ENCODE assay signal across 18 cellular contexts in the genomic region with DNA sequence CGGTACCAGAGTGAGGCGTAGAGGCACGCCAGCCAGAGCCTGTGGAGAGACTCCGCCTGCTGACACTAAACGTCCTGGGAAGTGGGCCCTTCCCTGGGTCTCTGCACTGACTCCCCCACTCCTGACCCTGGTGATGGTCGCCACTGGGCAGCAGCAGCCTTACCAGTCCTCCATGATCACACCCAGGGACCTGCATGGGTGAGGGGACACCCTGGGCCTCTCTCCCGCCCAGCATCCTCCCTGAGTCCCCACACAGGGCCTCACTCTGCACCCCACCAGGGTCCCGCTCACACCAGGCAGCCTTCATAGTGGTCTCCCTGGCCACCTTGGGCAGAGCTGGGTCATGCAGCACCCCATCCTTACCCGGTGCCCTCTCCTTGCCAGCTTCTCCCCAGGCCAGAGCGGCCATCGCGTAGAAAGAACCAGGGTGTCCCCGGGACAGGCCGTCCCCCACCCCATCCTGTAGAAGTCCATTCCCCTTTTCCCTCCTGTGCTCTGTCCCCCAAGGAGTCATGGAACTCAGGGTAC. TPM values are rescaled to one million over a fixed set of nuclear protein-coding genes. Genes with fewer than 3 reads are reported as not detected.
DNase-seq lines count a peak whose midpoint lies in the region; ATAC-seq, FAIRE-seq and TF ChIP-seq lines count a peak whose summit lies in the region.
"Had no signal": no experiment of that assay in that cellular context is flagged by ENCODE, and none has a peak within 500 bp of the region (broad histone marks: within the 10 kb centered on the region; RNA-seq: fewer than 3 reads in every experiment).

No MANE protein-coding gene starts in this region.

- WGBS in mammary epithelial cell (ENCODE audit: low coverage, missing lambda C conversion rate), result 88% methylated on average over 10 of the region's 14 CpGs
- 78% methylated on average over 13 of the region's 14 CpGs for WGBS in K562 (ENCODE audit: insufficient coverage, low coverage, missing lambda C conversion rate)
- WGBS in mesenchymal stem cell, result 95% methylated on average over 14 of the region's 14 CpGs

- CTCF ChIA-PET in mammary epithelial cell (lab: Charles Lee; ENCODE audit: low non-redundant PET) (no interaction called here), MCF 10A (lab: Yijun Ruan, JAX) (no interaction called here), K562 (lab: Yijun Ruan, JAX; ENCODE audit: low intra/inter-chr PET ratio) (no interaction called here)

- no peak overlapping the region for H3K4me3 Mint-ChIP-seq in MCF 10A (ENCODE audit: unreplicated experiment)
- H3K4me3 Mint-ChIP-seq in type B pancreatic cell, result no peak overlapping the region
- H3K4me3 Mint-ChIP-seq: CD8-positive, alpha-beta memory T cell had no signal

- H3K27ac Mint-ChIP-seq in MCF 10A (ENCODE audit: low read depth, unreplicated experiment), result no peak overlapping the region
- no peak overlapping the region for H3K27ac Mint-ChIP-seq in type B pancreatic cell
- H3K27ac Mint-ChIP-seq: CD8-positive, alpha-beta memory T cell had no signal

- peaks cover 38% of the 10 kb centered on the region for H3K36me3 Mint-ChIP-seq in MCF 10A (ENCODE audit: insufficient read depth, unreplicated experiment)
- H3K36me3 Mint-ChIP-seq in type B pancreatic cell, result peaks cover 4% of the 10 kb centered on the region

- no peaks in the 10 kb centered on the region for H3K9me3 ChIP-seq in mammary epithelial cell (replicated peaks; ENCODE audit: insufficient read depth, low read length)
- H3K9me3 ChIP-seq in K562 (replicated peaks; ENCODE audit: control insufficient read depth, insufficient read depth, low read depth, low read length), result no peaks in the 10 kb centered on the region
- no peaks in the 10 kb centered on the region for H3K9me3 ChIP-seq in mesenchymal stem cell (ENCODE audit: control insufficient read depth, low read length)
- H3K9me3 ChIP-seq: BLaER1, Caco-2, HAP-1 had no signal

- H3K9me1 ChIP-seq in K562 (ENCODE audit: control insufficient read depth, insufficient read depth, low read length), result peaks cover 2% of the 10 kb centered on the region

- in situ Hi-C loops in mammary epithelial cell (cut with MboI; ENCODE audit: low sequenced_read_pairs in 2 of 2), result no loop called here
- in situ Hi-C loops in K562 (cut with MboI), result no loop called here

- peaks cover 18% of the 10 kb centered on the region for H3K4me1 Mint-ChIP-seq in MCF 10A (ENCODE audit: insufficient read depth, unreplicated experiment)
- H3K4me1 Mint-ChIP-seq in type B pancreatic cell (ENCODE audit: unreplicated experiment), result no peaks in the 10 kb centered on the region

- H3K36me3 ChIP-seq in mammary epithelial cell (ENCODE audit: insufficient read depth, low read length) (no peaks in the 10 kb centered on the region), K562 (ENCODE audit: control insufficient read depth, insufficient read depth, low read length) (peaks cover 19% of the 10 kb centered on the region; the same call in 2 of the 3 replicates), mesenchymal stem cell (ENCODE audit: control insufficient read depth in 1 of 2, insufficient read depth in 2 of 2, low read depth in 1 of 2, low read length in 2 of 2) (peaks cover 43 to 60% of the 10 kb centered on the region in 2 experiments)

- no peaks in the 10 kb centered on the region for H3K9me3 Mint-ChIP-seq in MCF 10A (ENCODE audit: unreplicated experiment)
- no peaks in the 10 kb centered on the region for H3K9me3 Mint-ChIP-seq in type B pancreatic cell
- H3K9me3 Mint-ChIP-seq: CD8-positive, alpha-beta memory T cell had no signal

- H4K20me1 ChIP-seq in mammary epithelial cell (ENCODE audit: insufficient read depth, low read length), result no peaks in the 10 kb centered on the region
- H4K20me1 ChIP-seq in K562 (replicated peaks; ENCODE audit: control insufficient read depth, insufficient read depth, low read length), result peaks cover 3% of the 10 kb centered on the region; the same call in 1 of the 2 replicates

- DNase-seq in mammary epithelial cell (no peak), MCF 10A (ENCODE audit: unreplicated experiment) (no peak), K562 (ENCODE audit: extremely low read depth in 1 of 4, low spot score in 3 of 4) (no peak), mesenchymal stem cell (no peak), type B pancreatic cell (ENCODE audit: extremely low spot score, unreplicated experiment) (peak; percentile 65), posterior vena cava (ENCODE audit: low spot score) (no peak)
- DNase-seq in activated CD4-positive, alpha-beta T cell treated with anti-CD3 and anti-CD28 coated beads, Interleukin-2, amount 50 U/mL, for 1 hour, result no peak
- DNase-seq: 8988T, AML-193, Caco-2, DND-41, GDM1, GOT3 had no signal

- H2AFZ ChIP-seq in mammary epithelial cell (ENCODE audit: low read depth, low read length), result no peak overlapping the region
- H2AFZ ChIP-seq in K562 (ENCODE audit: low read depth, low read length), result no peak overlapping the region
- H2AFZ ChIP-seq in mesenchymal stem cell (ENCODE audit: low read depth, low read length), result no peak overlapping the region

- no peaks in the 10 kb centered on the region for H3K79me1 ChIP-seq in mesenchymal stem cell (replicated peaks; ENCODE audit: low read length, poor library complexity, severe bottlenecking)

- intact Hi-C loops in mammary epithelial cell (cut with micrococcal nuclease) (no loop called here), MCF 10A (cut with micrococcal nuclease) (no loop called here), K562 (cut with micrococcal nuclease) (no loop called here), posterior vena cava (cut with DNase I) (no loop called here)

- no peak for ATAC-seq in K562

- H3K4me1 ChIP-seq in mammary epithelial cell (ENCODE audit: insufficient read depth, low read length), result peaks cover 21% of the 10 kb centered on the region
- peaks cover 0 to 62% of the 10 kb centered on the region in 2 experiments; a peak in 2 of 5 replicates for H3K4me1 ChIP-seq in K562 (replicated peaks in 1 of 2; ENCODE audit: control insufficient read depth in 2 of 2, insufficient read depth in 2 of 2, low read length in 2 of 2)
- H3K4me1 ChIP-seq in mesenchymal stem cell (ENCODE audit: control insufficient read depth, insufficient read depth, low read depth, low read length), result peaks cover 3% of the 10 kb centered on the region
- H3K4me1 ChIP-seq: BLaER1, Caco-2, HAP-1 had no signal

- H3K9ac ChIP-seq in mammary epithelial cell (ENCODE audit: insufficient read depth, low read length) (no peak overlapping the region), K562 (ENCODE audit: insufficient read depth in 1 of 2, low read depth in 2 of 2, low read length in 2 of 2) (peak overlapping the region in 1 of 2 experiments; percentile 35; a peak in 2 of 4 replicates), mesenchymal stem cell (ENCODE audit: low read length) (no peak overlapping the region)
- H3K9ac ChIP-seq: BLaER1 had no signal

- no peak for TF ChIP-seq CTCF in mammary epithelial cell (conservative IDR thresholded peaks at IDR 0.05 in 1 of 2, IDR thresholded peaks at IDR 0.05 in 1 of 2; ENCODE audit: extremely low read depth in 1 of 2, insufficient read depth in 1 of 2, low read depth in 1 of 2, low read length in 2 of 2)
- TF ChIP-seq CTCF in MCF 10A (IDR thresholded peaks at IDR 0.05; ENCODE audit: unreplicated experiment), result no peak
- TF ChIP-seq CTCF in K562 (IDR thresholded peaks at IDR 0.05 in 2 of 3, conservative IDR thresholded peaks at IDR 0.05 in 1 of 3; ENCODE audit: insufficient read depth in 2 of 3, low read depth in 1 of 3, low read length in 3 of 3), result no peak
- no peak for TF ChIP-seq CTCF in type B pancreatic cell (conservative IDR thresholded peaks at IDR 0.05)

- H3K4me3 ChIP-seq in mammary epithelial cell (replicated peaks in 1 of 3; ENCODE audit: insufficient read depth in 1 of 3, low read depth in 2 of 3, low read length in 3 of 3), result no peak overlapping the region
- H3K4me3 ChIP-seq in K562, result no peak overlapping the region
- no peak overlapping the region for H3K4me3 ChIP-seq in mesenchymal stem cell (ENCODE audit: insufficient read depth in 1 of 2, low read depth in 1 of 2, low read length in 2 of 2)
- H3K4me3 ChIP-seq: BLaER1, HAP-1 had no signal

- BruUV-seq in mammary epithelial cell (replicated peaks; lab: Mats Ljungman, UMichigan) (TSS peak; percentile 27), MCF 10A (replicated peaks; lab: Mats Ljungman, UMichigan) (no TSS peak), K562 (replicated peaks; lab: Mats Ljungman, UMichigan) (no TSS peak)

- no peak for TF ChIP-seq RAD21 in K562 (CRISPR knock-in tag; conservative IDR thresholded peaks at IDR 0.05 in 1 of 2, IDR thresholded peaks at IDR 0.05 in 1 of 2)

- H3K27me3 Mint-ChIP-seq in MCF 10A (ENCODE audit: insufficient read depth, unreplicated experiment) (no peaks in the 10 kb centered on the region), type B pancreatic cell (no peaks in the 10 kb centered on the region)
- H3K27me3 Mint-ChIP-seq: CD8-positive, alpha-beta memory T cell had no signal

- H2BK120ac ChIP-seq in mesenchymal stem cell (ENCODE audit: low read depth, low read length), result no peak overlapping the region

- no peak overlapping the region for H2AK5ac ChIP-seq in mesenchymal stem cell (ENCODE audit: low read length, severe bottlenecking)

- H4K91ac ChIP-seq in mesenchymal stem cell (ENCODE audit: low read length), result peak overlapping the region; percentile 24

- no peak overlapping the region for H3K4me2 ChIP-seq in mammary epithelial cell (ENCODE audit: insufficient read depth, low read depth, low read length)
- no peak overlapping the region for H3K4me2 ChIP-seq in K562 (ENCODE audit: insufficient read depth, low read length)
- H3K4me2 ChIP-seq in mesenchymal stem cell (ENCODE audit: low read length, poor library complexity, severe bottlenecking), result no peak overlapping the region
- H3K4me2 ChIP-seq: BLaER1 had no signal

- H4K8ac ChIP-seq in mesenchymal stem cell (ENCODE audit: low read length), result no peak overlapping the region

- H2BK5ac ChIP-seq in mesenchymal stem cell (ENCODE audit: low read depth, low read length, poor library complexity, severe bottlenecking), result no peak overlapping the region

- POLR2A ChIA-PET in MCF 10A (lab: Yijun Ruan, JAX) (interaction anchor here (1.5 kb wide), 1 partner anchor 30 kb away, joined by 6 read pairs; a partner anchor contains a TSS), K562 (lab: Yijun Ruan, JAX) (interaction anchor here (0.6 kb wide), 1 partner anchor 12 kb away, joined by 3 read pairs; no protein-coding TSS in a partner anchor)

- no peak overlapping the region for H3K4ac ChIP-seq in mesenchymal stem cell (ENCODE audit: low read depth in 1 of 2, low read length in 2 of 2)

- dilution Hi-C loops in mammary epithelial cell (cut with HindIII; ENCODE audit: low sequenced_read_pairs), result no loop called here

- no peak for TF ChIP-seq EP300 in K562 (IDR thresholded peaks at IDR 0.05; ENCODE audit: low read length)

- no peak overlapping the region for H2BK15ac ChIP-seq in mesenchymal stem cell (ENCODE audit: low read depth, poor library complexity, severe bottlenecking)

- H3K27me3 ChIP-seq in mammary epithelial cell (ENCODE audit: insufficient read depth, low read length) (no peaks in the 10 kb centered on the region), K562 (ENCODE audit: control insufficient read depth in 2 of 2, insufficient read depth in 2 of 2, low read length in 2 of 2) (no peaks in the 10 kb centered on the region; a peak in 1 of 5 replicates), mesenchymal stem cell (ENCODE audit: control insufficient read depth in 1 of 2, insufficient read depth in 1 of 2, low read length in 2 of 2) (peaks cover 0 to 11% of the 10 kb centered on the region in 2 experiments)
- H3K27me3 ChIP-seq: BLaER1 had no signal

- H3K23ac ChIP-seq in mesenchymal stem cell (ENCODE audit: low read length in 2 of 2), result no peak overlapping the region

- no peaks in the 10 kb centered on the region for H3K79me2 ChIP-seq in mammary epithelial cell (ENCODE audit: insufficient read depth, low read length)
- no peaks in the 10 kb centered on the region for H3K79me2 ChIP-seq in K562 (ENCODE audit: control insufficient read depth, insufficient read depth, low read length)

- H3K27ac ChIP-seq in mammary epithelial cell (ENCODE audit: insufficient read depth, low read depth, low read length) (no peak overlapping the region), K562 (ENCODE audit: extremely low read depth, low read depth, low read length) (no peak overlapping the region), mesenchymal stem cell (ENCODE audit: low read length, poor library complexity, severe bottlenecking) (no peak overlapping the region)
- H3K27ac ChIP-seq: BLaER1 had no signal

- H2BK12ac ChIP-seq in mesenchymal stem cell (ENCODE audit: low read length in 2 of 2), result no peak overlapping the region

- TF ChIP-seq POLR2A in K562 (conservative IDR thresholded peaks at IDR 0.05), result no peak

- FAIRE-seq in K562 (lab: Jason Lieb, UNC), result no peak
- FAIRE-seq: GM19239, HTR-8/SVneo had no signal

- H3K18ac ChIP-seq in mesenchymal stem cell (ENCODE audit: low read depth in 1 of 2, low read length in 2 of 2), result no peak overlapping the region

- no peak overlapping the region for H3K14ac ChIP-seq in mesenchymal stem cell (ENCODE audit: low read length in 2 of 2)

RNA-seq across cellular contexts. Expression of a gene that starts 10.7 kb away (rescaled TPM):
- total RNA-seq in mammary epithelial cell (under 1 TPM; 0.33 to 0.49 TPM), MCF 10A (2022) (1.7 and 3.6 TPM in 2 replicates), K562 (2014; rRNA removed) (not detected in 2 replicates), K562 (2014; rRNA removed; fragmentation: Illumina TruSeq; extraction: Trizol) (not detected in 2 replicates), K562 (2015; rRNA removed; fragmentation: Illumina TruSeq; extraction: Trizol) (not detected in 2 replicates), K562 (2021) (not detected in 2 replicates), type B pancreatic cell (ENCODE audit: low replicate concordance) (6.6 and 8.8 TPM in 2 replicates), posterior vena cava (10 to 100 TPM in 1 of 2 donors, 1 to 10 TPM in 1; 7.7 to 10.6 TPM)
- polyA plus RNA-seq in mammary epithelial cell (0.14 TPM), K562 (2011; rRNA removed) (not detected in 2 replicates), K562 (2014; fragmentation: Illumina TruSeq; extraction: Trizol) (not detected in 2 replicates), K562 (2014; fragmentation: Nextera tagmentation; extraction: Ambion mirVana) (not detected), K562 (2014; rRNA removed) (not detected in 2 replicates)
- not detected for polyA minus RNA-seq in mammary epithelial cell
- total RNA-seq in K562 (2011; cell fraction: chromatin; rRNA removed; ENCODE audit: low replicate concordance), result 0.07 TPM in 1 of 2 replicates, not detected in the other
- total RNA-seq in K562 (2011; cell fraction: nucleolus; rRNA removed), result not detected in 2 replicates
- total RNA-seq in K562 (2011; cell fraction: nucleoplasm; rRNA removed), result not detected in 2 replicates
- not detected in 2 replicates for polyA plus RNA-seq in K562 (2011; cell fraction: cytosol; rRNA removed)
- not detected in 2 replicates for polyA plus RNA-seq in K562 (2011; cell fraction: nucleus; rRNA removed)
- not detected in 2 replicates for polyA plus RNA-seq in K562 (2012)
- polyA minus RNA-seq in K562 (2011; rRNA and poly(A)+ RNA removed), result not detected in 2 replicates
- polyA minus RNA-seq in K562 (2011; cell fraction: cytosol; rRNA and poly(A)+ RNA removed), result not detected in 2 replicates
- not detected in 2 replicates for polyA minus RNA-seq in K562 (2011; cell fraction: nucleus; rRNA and poly(A)+ RNA removed)
- 1.4 TPM for polyA plus RNA-seq in mesenchymal stem cell (2013, experiment 1 of 2)
- polyA plus RNA-seq in mesenchymal stem cell (2013, experiment 2 of 2), result 1.3 TPM
- polyA plus RNA-seq: CD8-positive, alpha-beta memory T cell had no signal

RNA-seq across cellular contexts. Expression of a gene that starts 15.3 kb away (rescaled TPM):
- total RNA-seq in mammary epithelial cell (not detected), MCF 10A (2022) (not detected in 2 replicates), K562 (2014; rRNA removed) (0.64 and 2.2 TPM in 2 replicates), K562 (2014; rRNA removed; fragmentation: Illumina TruSeq; extraction: Trizol) (0.36 and 0.41 TPM in 2 replicates), K562 (2015; rRNA removed; fragmentation: Illumina TruSeq; extraction: Trizol) (0.19 and 0.40 TPM in 2 replicates), K562 (2021) (0.69 and 1.6 TPM in 2 replicates), type B pancreatic cell (ENCODE audit: low replicate concordance) (2.5 and 5.0 TPM in 2 replicates), posterior vena cava (under 1 TPM; 0.38 to 0.97 TPM)
- polyA plus RNA-seq in mammary epithelial cell (not detected), K562 (2011; rRNA removed) (2.0 and 2.5 TPM in 2 replicates), K562 (2014; fragmentation: Illumina TruSeq; extraction: Trizol) (0.37 and 0.84 TPM in 2 replicates), K562 (2014; fragmentation: Nextera tagmentation; extraction: Ambion mirVana) (not detected), K562 (2014; rRNA removed) (0.86 and 1.8 TPM in 2 replicates)
- polyA minus RNA-seq in mammary epithelial cell, result not detected
- 2.2 and 9.2 TPM in 2 replicates for total RNA-seq in K562 (2011; cell fraction: chromatin; rRNA removed; ENCODE audit: low replicate concordance)
- total RNA-seq in K562 (2011; cell fraction: nucleolus; rRNA removed), result 6.4 and 8.8 TPM in 2 replicates
- 4.1 and 5.6 TPM in 2 replicates for total RNA-seq in K562 (2011; cell fraction: nucleoplasm; rRNA removed)
- polyA plus RNA-seq in K562 (2011; cell fraction: cytosol; rRNA removed), result 3.0 and 6.0 TPM in 2 replicates
- polyA plus RNA-seq in K562 (2011; cell fraction: nucleus; rRNA removed), result 9.6 and 15.6 TPM in 2 replicates
- 0.71 and 0.74 TPM in 2 replicates for polyA plus RNA-seq in K562 (2012)
- 0.18 and 0.46 TPM in 2 replicates for polyA minus RNA-seq in K562 (2011; rRNA and poly(A)+ RNA removed)
- polyA minus RNA-seq in K562 (2011; cell fraction: cytosol; rRNA and poly(A)+ RNA removed), result 0.95 and 1.5 TPM in 2 replicates
- 0.78 and 1.6 TPM in 2 replicates for polyA minus RNA-seq in K562 (2011; cell fraction: nucleus; rRNA and poly(A)+ RNA removed)
- polyA plus RNA-seq in mesenchymal stem cell (2013, experiment 1 of 2), result 0.11 TPM
- 0.19 TPM for polyA plus RNA-seq in mesenchymal stem cell (2013, experiment 2 of 2)
- total RNA-seq: CD8-positive, alpha-beta memory T cell had no signal
- polyA plus RNA-seq: CD8-positive, alpha-beta memory T cell had no signal

RNA-seq across cellular contexts. Expression of a gene that starts 17.9 kb away (rescaled TPM):
- total RNA-seq in mammary epithelial cell (not detected), MCF 10A (2022) (0.56 TPM in 1 of 2 replicates, not detected in the other), K562 (2014; rRNA removed) (0.20 and 0.23 TPM in 2 replicates), K562 (2014; rRNA removed; fragmentation: Illumina TruSeq; extraction: Trizol) (not detected in 2 replicates), K562 (2015; rRNA removed; fragmentation: Illumina TruSeq; extraction: Trizol) (not detected in 2 replicates), K562 (2021) (0.58 and 0.67 TPM in 2 replicates), type B pancreatic cell (ENCODE audit: low replicate concordance) (1.0 and 1.6 TPM in 2 replicates), posterior vena cava (under 1 TPM; 0.86 to 0.88 TPM)
- polyA plus RNA-seq in mammary epithelial cell (not detected), K562 (2011; rRNA removed) (0.92 and 1.0 TPM in 2 replicates), K562 (2014; fragmentation: Illumina TruSeq; extraction: Trizol) (0.13 and 0.19 TPM in 2 replicates), K562 (2014; fragmentation: Nextera tagmentation; extraction: Ambion mirVana) (not detected), K562 (2014; rRNA removed) (0.18 and 0.23 TPM in 2 replicates)
- not detected for polyA minus RNA-seq in mammary epithelial cell
- 5.5 and 10.4 TPM in 2 replicates for total RNA-seq in K562 (2011; cell fraction: chromatin; rRNA removed; ENCODE audit: low replicate concordance)
- 5.5 and 6.5 TPM in 2 replicates for total RNA-seq in K562 (2011; cell fraction: nucleolus; rRNA removed)
- total RNA-seq in K562 (2011; cell fraction: nucleoplasm; rRNA removed), result 4.2 and 4.3 TPM in 2 replicates
- polyA plus RNA-seq in K562 (2011; cell fraction: cytosol; rRNA removed), result 0.19 and 0.66 TPM in 2 replicates
- 9.1 and 13.2 TPM in 2 replicates for polyA plus RNA-seq in K562 (2011; cell fraction: nucleus; rRNA removed)
- polyA plus RNA-seq in K562 (2012), result 0.17 and 0.33 TPM in 2 replicates
- 0.15 TPM in 1 of 2 replicates, not detected in the other for polyA minus RNA-seq in K562 (2011; rRNA and poly(A)+ RNA removed)
- polyA minus RNA-seq in K562 (2011; cell fraction: cytosol; rRNA and poly(A)+ RNA removed), result not detected in 2 replicates
- 0.81 and 1.2 TPM in 2 replicates for polyA minus RNA-seq in K562 (2011; cell fraction: nucleus; rRNA and poly(A)+ RNA removed)
- polyA plus RNA-seq in mesenchymal stem cell (2013, experiment 1 of 2), result not detected
- not detected for polyA plus RNA-seq in mesenchymal stem cell (2013, experiment 2 of 2)
- total RNA-seq: CD8-positive, alpha-beta memory T cell had no signal
- polyA plus RNA-seq: CD8-positive, alpha-beta memory T cell had no signal

RNA-seq across cellular contexts. Expression of a gene that starts 30.4 kb away (rescaled TPM):
- 10 to 100 TPM; 58.4 to 76.3 TPM for total RNA-seq in mammary epithelial cell
- polyA plus RNA-seq in mammary epithelial cell, result 32.4 TPM
- polyA minus RNA-seq in mammary epithelial cell, result 21.8 TPM
- total RNA-seq in MCF 10A (2022), result 61.2 and 67.3 TPM in 2 replicates
- total RNA-seq in K562 (2011; cell fraction: chromatin; rRNA removed; ENCODE audit: low replicate concordance), result 46.9 and 106 TPM in 2 replicates
- 85.9 and 102 TPM in 2 replicates for total RNA-seq in K562 (2011; cell fraction: nucleolus; rRNA removed)
- total RNA-seq in K562 (2011; cell fraction: nucleoplasm; rRNA removed), result 71.8 and 74.9 TPM in 2 replicates
- 19.5 and 19.6 TPM in 2 replicates for total RNA-seq in K562 (2014; rRNA removed)
- total RNA-seq in K562 (2014; rRNA removed; fragmentation: Illumina TruSeq; extraction: Trizol), result 11.7 and 12.0 TPM in 2 replicates
- 15.0 and 15.3 TPM in 2 replicates for total RNA-seq in K562 (2015; rRNA removed; fragmentation: Illumina TruSeq; extraction: Trizol)
- total RNA-seq in K562 (2021), result 46.5 and 47.9 TPM in 2 replicates
- 14.7 and 27.7 TPM in 2 replicates for polyA plus RNA-seq in K562 (2011; rRNA removed)
- polyA plus RNA-seq in K562 (2011; cell fraction: cytosol; rRNA removed), result 19.6 and 35.6 TPM in 2 replicates
- 51.2 and 61.8 TPM in 2 replicates for polyA plus RNA-seq in K562 (2011; cell fraction: nucleus; rRNA removed)
- polyA plus RNA-seq in K562 (2012), result 72.8 and 78.0 TPM in 2 replicates
- polyA plus RNA-seq in K562 (2014; fragmentation: Illumina TruSeq; extraction: Trizol), result 23.6 and 37.8 TPM in 2 replicates
- 1 to 10 TPM; 1.0 to 1.6 TPM for polyA plus RNA-seq in K562 (2014; fragmentation: Nextera tagmentation; extraction: Ambion mirVana)
- polyA plus RNA-seq in K562 (2014; rRNA removed), result 25.8 and 33.9 TPM in 2 replicates
- polyA minus RNA-seq in K562 (2011; rRNA and poly(A)+ RNA removed), result 8.6 and 9.1 TPM in 2 replicates
- 21.1 and 25.8 TPM in 2 replicates for polyA minus RNA-seq in K562 (2011; cell fraction: cytosol; rRNA and poly(A)+ RNA removed)
- polyA minus RNA-seq in K562 (2011; cell fraction: nucleus; rRNA and poly(A)+ RNA removed), result 17.0 and 21.4 TPM in 2 replicates
- 118 TPM for polyA plus RNA-seq in mesenchymal stem cell (2013, experiment 1 of 2)
- polyA plus RNA-seq in mesenchymal stem cell (2013, experiment 2 of 2), result 110 TPM
- total RNA-seq in type B pancreatic cell (ENCODE audit: low replicate concordance), result 125 and 143 TPM in 2 replicates
- 10 to 100 TPM; 69.4 to 86.2 TPM for total RNA-seq in posterior vena cava

RNA-seq across cellular contexts. Expression of a gene that starts 35.8 kb away (rescaled TPM):
- total RNA-seq in mammary epithelial cell, result 10 to 100 TPM; 29.3 to 56.8 TPM
- 17.0 TPM for polyA plus RNA-seq in mammary epithelial cell
- 9.5 TPM for polyA minus RNA-seq in mammary epithelial cell
- total RNA-seq in MCF 10A (2022), result 58.9 and 74.1 TPM in 2 replicates
- total RNA-seq in K562 (2011; cell fraction: chromatin; rRNA removed; ENCODE audit: low replicate concordance), result 467 and 776 TPM in 2 replicates
- 285 and 302 TPM in 2 replicates for total RNA-seq in K562 (2011; cell fraction: nucleolus; rRNA removed)
- 502 and 604 TPM in 2 replicates for total RNA-seq in K562 (2011; cell fraction: nucleoplasm; rRNA removed)
- 78.8 and 80.9 TPM in 2 replicates for total RNA-seq in K562 (2014; rRNA removed)
- 42.2 and 52.6 TPM in 2 replicates for total RNA-seq in K562 (2014; rRNA removed; fragmentation: Illumina TruSeq; extraction: Trizol)
- 65.9 and 66.1 TPM in 2 replicates for total RNA-seq in K562 (2015; rRNA removed; fragmentation: Illumina TruSeq; extraction: Trizol)
- total RNA-seq in K562 (2021), result 73.7 and 75.8 TPM in 2 replicates
- polyA plus RNA-seq in K562 (2011; rRNA removed), result 59.5 and 73.0 TPM in 2 replicates
- 25.2 and 40.6 TPM in 2 replicates for polyA plus RNA-seq in K562 (2011; cell fraction: cytosol; rRNA removed)
- polyA plus RNA-seq in K562 (2011; cell fraction: nucleus; rRNA removed), result 326 and 402 TPM in 2 replicates
- polyA plus RNA-seq in K562 (2012), result 48.8 and 69.8 TPM in 2 replicates
- 40.1 and 40.7 TPM in 2 replicates for polyA plus RNA-seq in K562 (2014; fragmentation: Illumina TruSeq; extraction: Trizol)
- polyA plus RNA-seq in K562 (2014; fragmentation: Nextera tagmentation; extraction: Ambion mirVana), result 1 to 10 TPM; 1.7 to 5.4 TPM
- polyA plus RNA-seq in K562 (2014; rRNA removed), result 93.3 and 106 TPM in 2 replicates
- polyA minus RNA-seq in K562 (2011; rRNA and poly(A)+ RNA removed), result 45.7 and 59.3 TPM in 2 replicates
- 25.7 and 26.1 TPM in 2 replicates for polyA minus RNA-seq in K562 (2011; cell fraction: cytosol; rRNA and poly(A)+ RNA removed)
- polyA minus RNA-seq in K562 (2011; cell fraction: nucleus; rRNA and poly(A)+ RNA removed), result 134 and 199 TPM in 2 replicates
- 38.5 TPM for polyA plus RNA-seq in mesenchymal stem cell (2013, experiment 1 of 2)
- polyA plus RNA-seq in mesenchymal stem cell (2013, experiment 2 of 2), result 36.3 TPM
- 95.3 and 154 TPM in 2 replicates for total RNA-seq in type B pancreatic cell (ENCODE audit: low replicate concordance)
- 10 to 100 TPM; 42.7 to 43.0 TPM for total RNA-seq in posterior vena cava
